In genomic region chr4:77126844-77127614, GRCh38 we compare ENCODE assay signal across 7 cellular contexts. TPM values are rescaled to one million over a fixed set of nuclear protein-coding genes. Genes with fewer than 3 reads are reported as not detected.
A peak's percentile ranks its signal among the peaks of the same experiment; 100 is the strongest.
DNase-seq lines count a peak whose midpoint lies in the region; ATAC-seq and FAIRE-seq lines count a peak whose summit lies in the region.

No MANE protein-coding gene starts in this region.

- H3K27me3 Mint-ChIP-seq in T-helper 17 cell, result peaks cover 37% of the 10 kb centered on the region

- no peak for DNase-seq in T-helper 17 cell
- DNase-seq in activated CD4-positive, alpha-beta T cell treated with anti-CD3 and anti-CD28 coated beads for 1 hour, result no peak
- DNase-seq in HCEC 1CT, result no peak
- DNase-seq in RCC 7860 (ENCODE audit: low spot score), result no peak

- no peak overlapping the region for H3K4me3 Mint-ChIP-seq in T-helper 17 cell

- H3K27ac Mint-ChIP-seq in T-helper 17 cell, result no peak overlapping the region

- no peak for FAIRE-seq in RCC 7860 (lab: Jason Lieb, UNC)

- 53% methylated on average over 4 of the region's 4 CpGs for WGBS in thymus

- H3K9me3 ChIP-seq in T-helper 17 cell (ENCODE audit: control insufficient read depth, low read length, poor library complexity, severe bottlenecking), result no peaks in the 10 kb centered on the region
- no peaks in the 10 kb centered on the region for H3K9me3 ChIP-seq in thymus (ENCODE audit: control insufficient read depth)

- H3K36me3 Mint-ChIP-seq in T-helper 17 cell (ENCODE audit: low read depth), result peaks cover 4% of the 10 kb centered on the region

- no peaks in the 10 kb centered on the region for H3K4me1 ChIP-seq in thymus (ENCODE audit: control insufficient read depth, insufficient read depth, low read length)

- H3K4me3 ChIP-seq in thymus (ENCODE audit: low read length), result no peak overlapping the region

- peaks cover 5% of the 10 kb centered on the region for H3K4me1 Mint-ChIP-seq in T-helper 17 cell

- H3K27me3 ChIP-seq in thymus (ENCODE audit: control insufficient read depth, insufficient read depth), result no peaks in the 10 kb centered on the region

- peak; percentile 98 for ATAC-seq in GM19395 (IDR thresholded peaks at IDR 0.05; ENCODE audit: unreplicated experiment)
- ATAC-seq in HG03095 (IDR thresholded peaks at IDR 0.05; ENCODE audit: unreplicated experiment), result peak; percentile 89
- peak; percentile 52 for ATAC-seq in T-helper 17 cell

- no peaks in the 10 kb centered on the region for H3K36me3 ChIP-seq in thymus (ENCODE audit: control insufficient read depth, insufficient read depth)

- H3K27ac ChIP-seq in thymus (ENCODE audit: low read depth), result peak overlapping the region; percentile 48

RNA-seq across cellular contexts. Expression of gene CCNG2, which starts 30.0 kb away (rescaled TPM):
- total RNA-seq in T-helper 17 cell, result 10 to 100 TPM; 21.8 to 24.3 TPM
- 32.8 TPM for polyA plus RNA-seq in thymus

RNA-seq across cellular contexts. Expression of gene CCNI, which starts 51.2 kb away (rescaled TPM):
- 100 to 1,000 TPM; 292 to 317 TPM for total RNA-seq in T-helper 17 cell
- 223 TPM for polyA plus RNA-seq in thymus
